Comparison of ENCODE assay signal across 1 cellular context in genomic region chr14:47155395-47155794, GRCh38.
TF ChIP-seq lines count a peak whose summit lies in the region.

No MANE protein-coding gene starts in this region.

TF ChIP-seq in GM23338, 12 proteins besides CTCF, POLR2A, EP300 and RAD21 (continued from another document):
- no peak for TF ChIP-seq ZNF462 (CRISPR knock-in tag; IDR thresholded peaks at IDR 0.05)
